ENCODE assay signal across 10 cellular contexts in the genomic region with DNA sequence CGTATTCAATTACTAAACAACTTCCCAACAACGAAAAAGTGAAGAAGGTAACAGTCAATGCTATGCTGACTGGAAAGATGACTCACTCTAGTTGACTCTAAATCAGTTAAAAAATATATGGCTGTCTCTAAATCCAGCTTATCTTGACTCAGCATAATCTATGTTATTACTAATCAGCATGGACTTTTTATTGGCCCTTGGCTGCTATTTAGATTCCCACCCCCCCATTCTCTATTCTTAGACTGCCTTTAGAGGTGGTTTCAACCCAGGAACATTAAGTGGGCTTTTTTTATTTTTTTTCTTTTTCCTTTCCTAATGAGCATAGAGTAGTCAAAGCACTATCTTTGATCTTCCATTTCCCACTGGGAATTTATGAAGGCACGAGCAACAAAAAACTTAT. TPM values are rescaled to one million over a fixed set of nuclear protein-coding genes. Genes with fewer than 3 reads are reported as not detected.
DNase-seq lines count a peak whose midpoint lies in the region; ATAC-seq and TF ChIP-seq lines count a peak whose summit lies in the region.
"Had no signal": no experiment of that assay in that cellular context is flagged by ENCODE, and none has a peak within 500 bp of the region (broad histone marks: within the 10 kb centered on the region; RNA-seq: fewer than 3 reads in every experiment).

No MANE protein-coding gene starts in this region.

- no peak for ATAC-seq in GM21390 (IDR thresholded peaks at IDR 0.05; ENCODE audit: unreplicated experiment)

- in situ Hi-C loops in GM23248 (cut with MboI): no loop called here

- H3K27me3 ChIP-seq in GM23248 (replicated peaks; ENCODE audit: insufficient read depth): no peaks in the 10 kb centered on the region
- no peaks in the 10 kb centered on the region for H3K27me3 ChIP-seq in PC-9 (ENCODE audit: insufficient read depth, low read depth)
- peaks cover 14% of the 10 kb centered on the region for H3K27me3 ChIP-seq in suprapubic skin
- H3K27me3 ChIP-seq in right atrium auricular region: no peaks in the 10 kb centered on the region

- H2AFZ ChIP-seq in GM23248 (no peak overlapping the region), PC-9 (no peak overlapping the region)

- H3K9me3 ChIP-seq in GM23248 (ENCODE audit: low read depth) (no peaks in the 10 kb centered on the region), PC-9 (ENCODE audit: insufficient read depth, low read depth) (no peaks in the 10 kb centered on the region), suprapubic skin (no peaks in the 10 kb centered on the region), right atrium auricular region (no peaks in the 10 kb centered on the region)

- H3F3A ChIP-seq in GM23248 (ENCODE audit: insufficient read depth) (peaks cover 19% of the 10 kb centered on the region; the same call in 1 of the 2 replicates), PC-9 (ENCODE audit: insufficient read depth, low read depth) (no peaks in the 10 kb centered on the region; the same call in 1 of the 2 replicates)

- H3K27ac ChIP-seq in GM23248 (peak overlapping the region; percentile 30), PC-9 (no peak overlapping the region), suprapubic skin (no peak overlapping the region), right atrium auricular region (peak overlapping the region in 1 of 2 donors; percentile 92)

- H3K9me2 ChIP-seq in GM23248 (ENCODE audit: insufficient read depth) (no peaks in the 10 kb centered on the region), PC-9 (ENCODE audit: insufficient read depth) (no peaks in the 10 kb centered on the region)

- H3K9ac ChIP-seq in GM23248: no peak overlapping the region

- H3K4me1 ChIP-seq in GM23248 (ENCODE audit: insufficient read depth) (peaks cover 17% of the 10 kb centered on the region), PC-9 (replicated peaks; ENCODE audit: insufficient read depth) (peaks cover 13% of the 10 kb centered on the region), suprapubic skin (peaks cover 16% of the 10 kb centered on the region), right atrium auricular region (no peaks in the 10 kb centered on the region)

- H4K20me1 ChIP-seq in GM23248 (ENCODE audit: insufficient read depth): no peaks in the 10 kb centered on the region
- no peaks in the 10 kb centered on the region for H4K20me1 ChIP-seq in PC-9 (ENCODE audit: insufficient read depth)

- no peak for TF ChIP-seq EP300 in suprapubic skin (IDR thresholded peaks at IDR 0.05)

- 0% methylated on average over 3 of the region's 3 CpGs for WGBS in GM23248 (ENCODE audit: low coverage in 1 of 2, low lambda C conversion rate in 2 of 2, missing lambda C conversion rate in 2 of 2), 2 experiments
- 27% methylated on average over 3 of the region's 3 CpGs for WGBS in suprapubic skin

- no TSS peak for BruUV-seq in PC-9 (replicated peaks; lab: Mats Ljungman, UMichigan)

- H3K4me2 ChIP-seq in GM23248 (ENCODE audit: unreplicated experiment): peak overlapping the region; percentile 82
- H3K4me2 ChIP-seq in PC-9: 0 out of 2 replicates have a peak overlapping the region, but pooled peaks have one; percentile 99

- H3K36me3 ChIP-seq in GM23248 (ENCODE audit: low read depth) (no peaks in the 10 kb centered on the region), PC-9 (ENCODE audit: low read depth) (no peaks in the 10 kb centered on the region), suprapubic skin (no peaks in the 10 kb centered on the region), right atrium auricular region (no peaks in the 10 kb centered on the region)

- H3K79me2 ChIP-seq in GM23248 (ENCODE audit: insufficient read depth) (no peaks in the 10 kb centered on the region), PC-9 (ENCODE audit: low read depth) (no peaks in the 10 kb centered on the region)

- no peak for TF ChIP-seq POLR2A in suprapubic skin (IDR thresholded peaks at IDR 0.05)

- POLR2A ChIA-PET in PC-9 (lab: Charles Lee; ENCODE audit: unreplicated experiment): no interaction called here

- DNase-seq in GM23248 (peak; percentile 85), PC-9 (peak in 1 of 2 experiments; percentile 53), epithelial cell of esophagus (ENCODE audit: low read depth) (peak; percentile 55), skeletal muscle cell (ENCODE audit: low read depth) (peak; percentile 54), suprapubic skin (ENCODE audit: low spot score in 2 of 2) (no peak), right atrium auricular region (ENCODE audit: low spot score) (no peak)
- DNase-seq: activated CD4-positive, alpha-beta T cell treated with anti-CD3 and anti-CD28 coated beads, Interleukin-2, amount 50 U/mL, for 4 hours; activated naive CD8-positive, alpha-beta T cell treated with anti-CD3 and anti-CD28 coated beads, Interleukin-2, amount 10 ng/mL, durations not matched to agents 7 days and 5 days; NCI-H2227 treated with DMSO at 0.1 percent for 48 hours had no signal

- TF ChIP-seq CTCF in PC-9 (conservative IDR thresholded peaks at IDR 0.05) (no peak), epithelial cell of esophagus (IDR thresholded peaks at IDR 0.05; ENCODE audit: insufficient read depth, low read depth, low read length, missing control alignments) (no peak), suprapubic skin (IDR thresholded peaks at IDR 0.05) (no peak), right atrium auricular region (IDR thresholded peaks at IDR 0.05) (no peak)

- 0 out of 2 replicates have a peak overlapping the region, but pooled peaks have one; percentile 1 for H3K4me3 ChIP-seq in GM23248
- H3K4me3 ChIP-seq in PC-9: no peak overlapping the region
- no peak overlapping the region for H3K4me3 ChIP-seq in epithelial cell of esophagus (ENCODE audit: low read length)
- H3K4me3 ChIP-seq in skeletal muscle cell (ENCODE audit: low read depth, low read length): no peak overlapping the region
- H3K4me3 ChIP-seq in suprapubic skin: no peak overlapping the region
- H3K4me3 ChIP-seq in right atrium auricular region: peak overlapping the region in 1 of 2 donors; percentile 83

- CTCF ChIA-PET in PC-9 (lab: Charles Lee): no interaction called here

- intact Hi-C loops in PC-9 (cut with micrococcal nuclease; ENCODE audit: unreplicated experiment): no loop called here

RNA-seq across cellular contexts. Expression of gene PCOLCE2, which starts 1.9 kb away (rescaled TPM):
- total RNA-seq in GM23248 (2014; rRNA removed; shearing (Covaris generic)): 46.4 and 69.2 TPM in 2 replicates
- 45.4 and 48.5 TPM in 2 replicates for polyA plus RNA-seq in GM23248 (2016; fragmentation: Nextera tagmentation; extraction: Ambion mirVana)
- total RNA-seq in PC-9 (2021) (1.5 and 2.5 TPM in 2 replicates), suprapubic skin (10 to 100 TPM in 1 of 4 donors, 1 to 10 TPM in 3; 3.2 to 13.3 (median 6.7) TPM), right atrium auricular region (100 to 1,000 TPM in 1 of 2 donors, 10 to 100 TPM in 1; 79.1 to 148 TPM)
- total RNA-seq: activated naive CD8-positive, alpha-beta T cell treated with anti-CD3 and anti-CD28 coated beads, Interleukin-2, amount 10 ng/mL, durations not matched to agents 7 days and 5 days had no signal

Comparison
In these comparisons a context has a peak if more than half of its experiments do, and no peak if none do; other contexts are left out.
1. DNase-seq: peak in GM23248 (single experiment), epithelial cell of esophagus (single experiment) and skeletal muscle cell (single experiment); none in suprapubic skin (0 of 2) and right atrium auricular region (single experiment).